Comparison of ENCODE assay signal across 38 cellular contexts in genomic region chr2:135078417-135078816, GRCh38. TPM values are rescaled to one million over a fixed set of nuclear protein-coding genes. Genes with fewer than 3 reads are reported as not detected.
"Had no signal": no experiment of that assay in that cellular context is flagged by ENCODE, and none has a peak within 500 bp of the region (broad histone marks: within the 10 kb centered on the region; RNA-seq: fewer than 3 reads in every experiment).

No MANE protein-coding gene starts in this region.

- H3K4me3 ChIP-seq: adrenal gland, ascending aorta, body of pancreas, breast epithelium, cardiac muscle cell had no signal

- H3K36me3 ChIP-seq: adrenal gland, breast epithelium, cardiac muscle cell had no signal

- H3K9me3 ChIP-seq: adrenal gland, ascending aorta, body of pancreas, breast epithelium had no signal

- FAIRE-seq: astrocyte, bronchial epithelial cell had no signal

- H3K27ac ChIP-seq: adrenal gland, ascending aorta, body of pancreas, brain microvascular endothelial cell, breast epithelium, cardiac muscle cell had no signal

- H3K4me1 ChIP-seq: adrenal gland had no signal

- H3K27me3 ChIP-seq: adrenal gland, ascending aorta, body of pancreas, brain microvascular endothelial cell, breast epithelium, cardiac muscle cell had no signal

- ATAC-seq: activated naive CD4-positive, alpha-beta T cell treated with anti-CD3 and anti-CD28 coated beads, Interleukin-2, amount 50 U/mL, for 72 hours; activated naive CD8-positive, alpha-beta T cell treated with anti-CD3 and anti-CD28 coated beads, Interleukin-2, amount 50 U/mL, for 24 hours; activated T-cell treated with anti-CD3 and anti-CD28 coated beads, Interleukin-2, amount 50 U/mL, for 4 hours; activated T-cell treated with anti-CD3 and anti-CD28 coated beads, Interleukin-2, amount 50 U/mL, for 72 hours; activated T-helper 17 cell treated with anti-CD3 and anti-CD28 coated beads, Interleukin-2, amount 50 U/mL, for 72 hours; body of pancreas had no signal

- DNase-seq: activated effector memory CD4-positive, alpha-beta T cell treated with anti-CD3 and anti-CD28 coated beads, Interleukin-2, amount 50 U/mL, for 16 hours; activated effector memory CD4-positive, alpha-beta T cell treated with Interleukin-2 at 50 U/mL for 16 hours; activated gamma-delta T cell; activated gamma-delta T cell treated with Interleukin-2 at 50 U/mL for 16 hours; activated naive CD4-positive, alpha-beta T cell; activated naive CD4-positive, alpha-beta T cell treated with anti-CD3 and anti-CD28 coated beads for 36 hours; activated naive CD4-positive, alpha-beta T cell treated with anti-CD3 and anti-CD28 coated beads, Interleukin-2, amount 10 ng/mL, durations not matched to agents 7 days and 5 days; activated naive CD4-positive, alpha-beta T cell treated with anti-CD3 and anti-CD28 coated beads, Interleukin-2, amount 50 U/mL, for 16 hours; activated naive CD4-positive, alpha-beta T cell treated with Interleukin-2 at 50 U/mL for 16 hours; activated naive CD8-positive, alpha-beta T cell treated with anti-CD3 and anti-CD28 coated beads for 36 hours; activated naive CD8-positive, alpha-beta T cell treated with anti-CD3 and anti-CD28 coated beads, Interleukin-2, amount 10 ng/mL, durations not matched to agents 7 days and 5 days; activated naive CD8-positive, alpha-beta T cell treated with anti-CD3 and anti-CD28 coated beads, Interleukin-2, amount 50 U/mL, for 24 hours; activated T-cell treated with anti-CD3 and anti-CD28 coated beads, Interleukin-2, amount 50 U/mL, for 24 hours; activated T-cell treated with anti-CD3 and anti-CD28 coated beads, Interleukin-2, amount 50 U/mL, for 4 hours; activated T-cell treated with anti-CD3 and anti-CD28 coated beads, Interleukin-2, amount 50 U/mL, for 48 hours; activated T-cell treated with anti-CD3 and anti-CD28 coated beads, Interleukin-2, amount 50 U/mL, for 72 hours; adrenal gland; amniotic stem cell; amygdala; anterior cingulate cortex; aorta; body of pancreas; brain microvascular endothelial cell; caudate nucleus; central memory CD4-positive, alpha-beta T cell; cerebellar nuclear complex had no signal

RNA-seq across cellular contexts. Expression of gene MAP3K19, which starts 31.2 kb away (rescaled TPM):
- total RNA-seq: activated naive CD4-positive, alpha-beta T cell treated with anti-CD3 and anti-CD28 coated beads for 36 hours; activated naive CD8-positive, alpha-beta T cell treated with anti-CD3 and anti-CD28 coated beads for 36 hours; activated naive CD8-positive, alpha-beta T cell treated with anti-CD3 and anti-CD28 coated beads, Interleukin-2, amount 10 ng/mL, durations not matched to agents 7 days and 5 days; activated T-cell treated with anti-CD3 and anti-CD28 coated beads, Interleukin-2, amount 50 U/mL, for 4 hours; activated T-cell treated with anti-CD3 and anti-CD28 coated beads, Interleukin-2, amount 50 U/mL, for 72 hours; activated T-helper 1 cell treated with anti-CD3 and anti-CD28 coated beads, Interleukin-12 subunit alpha, Interleukin-12 subunit beta, Interleukin-2, Interleukin-4 antibody, amounts not matched to agents 30 ng/mL and 10 ng/mL and 1 ng/mL, durations not matched to agents 14 hours and 24 hours and 36 hours; activated T-helper 2 cell treated with anti-CD3 and anti-CD28 coated beads, Interferon-gamma antibody, Interleukin-2, Interleukin-4, amounts not matched to agents 10 μg/mL and 5 μg/mL and 100 μg/mL, durations not matched to agents 14 hours and 24 hours and 36 hours; adrenal gland; aorta; ascending aorta; astrocyte; body of pancreas; breast epithelium; bronchial epithelial cell; cardiac muscle cell; cardiac septum; chondrocyte had no signal
- polyA plus RNA-seq: adipose tissue, adrenal gland, aorta, cardiac muscle cell had no signal
